In the genomic region with DNA sequence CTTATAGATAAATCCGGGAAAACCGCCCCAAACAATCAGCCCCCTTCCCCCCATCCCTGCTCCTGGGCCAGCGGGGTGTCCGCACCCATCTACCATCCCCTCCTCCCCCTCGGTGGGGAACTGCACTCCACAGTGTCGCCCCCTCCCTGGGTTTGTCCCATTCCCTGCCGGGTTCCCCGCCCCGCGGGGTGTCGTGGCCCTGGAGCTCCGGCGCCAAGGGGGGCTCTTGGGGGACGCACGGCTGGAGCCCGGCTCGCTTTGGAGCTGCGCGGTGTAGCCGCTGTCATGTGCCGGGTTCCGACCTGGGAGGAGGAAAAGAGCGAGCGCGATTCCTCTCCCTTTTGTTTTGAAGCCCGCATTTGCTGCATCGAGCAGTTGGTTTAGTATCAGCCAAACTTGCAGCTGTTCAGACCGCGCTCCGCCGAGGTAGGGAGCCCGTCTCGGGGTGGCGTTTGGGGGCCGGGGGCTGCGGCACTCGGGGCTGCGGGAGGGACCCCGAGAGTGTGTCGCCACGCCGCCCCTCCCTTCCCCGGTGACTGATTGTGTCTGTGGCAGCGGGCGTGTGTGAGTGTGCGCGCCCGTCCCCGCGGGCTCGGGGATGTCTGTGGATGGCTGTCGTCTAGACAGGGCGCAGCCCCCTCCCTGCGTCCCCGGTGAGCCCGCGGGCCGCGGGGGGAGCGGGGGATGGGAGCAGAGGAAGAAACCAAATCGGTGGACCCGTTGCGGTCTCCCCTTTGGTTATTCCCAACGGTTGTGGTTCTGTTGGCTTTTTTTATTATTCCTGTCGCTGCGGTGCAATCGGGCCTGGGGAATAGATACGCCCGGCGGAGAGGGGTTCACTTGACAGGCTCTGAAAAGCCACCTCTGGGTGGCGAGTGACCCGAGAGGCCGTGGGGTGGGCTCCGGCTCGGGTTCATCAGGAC, we compare ENCODE assay signal across 1 cellular context.
A peak's percentile ranks its signal among the peaks of the same experiment; 100 is the strongest.
TF ChIP-seq lines count a peak whose summit lies in the region.

No MANE protein-coding gene starts in this region.

TF ChIP-seq in HEK293, 187 proteins besides CTCF, POLR2A, EP300 and RAD21 (continued from another document and continues in another):
- no peak for TF ChIP-seq ZNF350 (tag by site-specific recombination; IDR thresholded peaks at IDR 0.05)
- no peak for TF ChIP-seq ZNF843 (tag by site-specific recombination; IDR thresholded peaks at IDR 0.05)
- no peak for TF ChIP-seq GLI2 (tag by site-specific recombination; IDR thresholded peaks at IDR 0.05; ENCODE audit: borderline replicate concordance, low read depth)
- no peak for TF ChIP-seq ZNF157 (tag by site-specific recombination; IDR thresholded peaks at IDR 0.05)
- TF ChIP-seq ZXDB (tag by site-specific recombination; IDR thresholded peaks at IDR 0.05): peak; percentile 26
- TF ChIP-seq ZNF544 (tag by site-specific recombination; IDR thresholded peaks at IDR 0.05): no peak
- peak; percentile 50; the same call in 1 of the 2 replicates for TF ChIP-seq ZNF777 (tag by site-specific recombination; IDR thresholded peaks at IDR 0.05; ENCODE audit: borderline replicate concordance)
- TF ChIP-seq ZNF639 (tag by site-specific recombination; IDR thresholded peaks at IDR 0.05): no peak
- no peak for TF ChIP-seq SETDB1 (IDR thresholded peaks at IDR 0.05; ENCODE audit: insufficient read length, low read length)
- no peak for TF ChIP-seq ZNF114 (tag by site-specific recombination; IDR thresholded peaks at IDR 0.05)
- TF ChIP-seq ZNF792 (tag by site-specific recombination; IDR thresholded peaks at IDR 0.05): no peak
- TF ChIP-seq ZNF510 (tag by site-specific recombination; IDR thresholded peaks at IDR 0.05; ENCODE audit: insufficient replicate concordance): no peak
- TF ChIP-seq ZNF211 (tag by site-specific recombination; IDR thresholded peaks at IDR 0.05; ENCODE audit: low read depth): no peak
- TF ChIP-seq SCRT2 (tag by site-specific recombination; IDR thresholded peaks at IDR 0.05): no peak
- TF ChIP-seq MYNN (tag by site-specific recombination; IDR thresholded peaks at IDR 0.05; ENCODE audit: borderline replicate concordance): no peak
- no peak for TF ChIP-seq HIC1 (tag by site-specific recombination; IDR thresholded peaks at IDR 0.05)
- TF ChIP-seq ZNF658 (tag by site-specific recombination; IDR thresholded peaks at IDR 0.05): no peak
- no peak for TF ChIP-seq ZNF426 (tag by site-specific recombination; IDR thresholded peaks at IDR 0.05)
- TF ChIP-seq ZSCAN4 (tag by site-specific recombination; IDR thresholded peaks at IDR 0.05): peak; percentile 10; the same call in 1 of the 2 replicates
- TF ChIP-seq ZNF169 (tag by site-specific recombination; IDR thresholded peaks at IDR 0.05): no peak
- no peak for TF ChIP-seq WT1 (tag by site-specific recombination; IDR thresholded peaks at IDR 0.05)
- no peak for TF ChIP-seq ZNF621 (tag by site-specific recombination; IDR thresholded peaks at IDR 0.05)
- TF ChIP-seq GLIS1 (tag by site-specific recombination; IDR thresholded peaks at IDR 0.05): peak; percentile 80
- no peak for TF ChIP-seq AEBP2 (tag by site-specific recombination; IDR thresholded peaks at IDR 0.05; ENCODE audit: borderline replicate concordance)
- TF ChIP-seq ZNF416 (tag by site-specific recombination; IDR thresholded peaks at IDR 0.05): no peak
- no peak for TF ChIP-seq ZNF146 (tag by site-specific recombination; IDR thresholded peaks at IDR 0.05)
- no peak for TF ChIP-seq ZBTB48 (tag by site-specific recombination; IDR thresholded peaks at IDR 0.05)
- TF ChIP-seq ZNF558 (tag by site-specific recombination; IDR thresholded peaks at IDR 0.05): no peak
- TF ChIP-seq ZBTB49 (tag by site-specific recombination; IDR thresholded peaks at IDR 0.05; ENCODE audit: low read depth): no peak
- TF ChIP-seq BCL11A (tag by site-specific recombination; IDR thresholded peaks at IDR 0.05; ENCODE audit: low read depth): no peak
- TF ChIP-seq ZNF248 (tag by site-specific recombination; IDR thresholded peaks at IDR 0.05): no peak
- TF ChIP-seq, protein P1, sequence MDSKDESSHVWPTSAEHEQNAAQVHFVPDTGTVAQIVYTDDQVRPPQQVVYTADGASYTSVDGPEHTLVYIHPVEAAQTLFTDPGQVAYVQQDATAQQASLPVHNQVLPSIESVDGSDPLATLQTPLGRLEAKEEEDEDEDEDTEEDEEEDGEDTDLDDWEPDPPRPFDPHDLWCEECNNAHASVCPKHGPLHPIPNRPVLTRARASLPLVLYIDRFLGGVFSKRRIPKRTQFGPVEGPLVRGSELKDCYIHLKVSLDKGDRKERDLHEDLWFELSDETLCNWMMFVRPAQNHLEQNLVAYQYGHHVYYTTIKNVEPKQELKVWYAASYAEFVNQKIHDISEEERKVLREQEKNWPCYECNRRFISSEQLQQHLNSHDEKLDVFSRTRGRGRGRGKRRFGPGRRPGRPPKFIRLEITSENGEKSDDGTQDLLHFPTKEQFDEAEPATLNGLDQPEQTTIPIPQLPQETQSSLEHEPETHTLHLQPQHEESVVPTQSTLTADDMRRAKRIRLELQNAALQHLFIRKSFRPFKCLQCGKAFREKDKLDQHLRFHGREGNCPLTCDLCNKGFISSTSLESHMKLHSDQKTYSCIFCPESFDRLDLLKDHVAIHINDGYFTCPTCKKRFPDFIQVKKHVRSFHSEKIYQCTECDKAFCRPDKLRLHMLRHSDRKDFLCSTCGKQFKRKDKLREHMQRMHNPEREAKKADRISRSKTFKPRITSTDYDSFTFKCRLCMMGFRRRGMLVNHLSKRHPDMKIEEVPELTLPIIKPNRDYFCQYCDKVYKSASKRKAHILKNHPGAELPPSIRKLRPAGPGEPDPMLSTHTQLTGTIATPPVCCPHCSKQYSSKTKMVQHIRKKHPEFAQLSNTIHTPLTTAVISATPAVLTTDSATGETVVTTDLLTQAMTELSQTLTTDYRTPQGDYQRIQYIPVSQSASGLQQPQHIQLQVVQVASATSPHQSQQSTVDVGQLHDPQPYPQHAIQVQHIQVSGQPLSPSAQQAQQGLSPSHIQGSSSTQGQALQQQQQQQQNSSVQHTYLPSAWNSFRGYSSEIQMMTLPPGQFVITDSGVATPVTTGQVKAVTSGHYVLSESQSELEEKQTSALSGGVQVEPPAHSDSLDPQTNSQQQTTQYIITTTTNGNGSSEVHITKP (tag by site-specific recombination; IDR thresholded peaks at IDR 0.05): peak; percentile 75
- TF ChIP-seq ZNF624 (tag by site-specific recombination; IDR thresholded peaks at IDR 0.05): no peak
- TF ChIP-seq OSR2 (tag by site-specific recombination; IDR thresholded peaks at IDR 0.05): no peak
- no peak; the same call in 1 of the 2 replicates for TF ChIP-seq KLF9 (tag by site-specific recombination; IDR thresholded peaks at IDR 0.05; ENCODE audit: low read depth)
- TF ChIP-seq, protein P2, sequence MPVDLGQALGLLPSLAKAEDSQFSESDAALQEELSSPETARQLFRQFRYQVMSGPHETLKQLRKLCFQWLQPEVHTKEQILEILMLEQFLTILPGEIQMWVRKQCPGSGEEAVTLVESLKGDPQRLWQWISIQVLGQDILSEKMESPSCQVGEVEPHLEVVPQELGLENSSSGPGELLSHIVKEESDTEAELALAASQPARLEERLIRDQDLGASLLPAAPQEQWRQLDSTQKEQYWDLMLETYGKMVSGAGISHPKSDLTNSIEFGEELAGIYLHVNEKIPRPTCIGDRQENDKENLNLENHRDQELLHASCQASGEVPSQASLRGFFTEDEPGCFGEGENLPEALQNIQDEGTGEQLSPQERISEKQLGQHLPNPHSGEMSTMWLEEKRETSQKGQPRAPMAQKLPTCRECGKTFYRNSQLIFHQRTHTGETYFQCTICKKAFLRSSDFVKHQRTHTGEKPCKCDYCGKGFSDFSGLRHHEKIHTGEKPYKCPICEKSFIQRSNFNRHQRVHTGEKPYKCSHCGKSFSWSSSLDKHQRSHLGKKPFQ (tag by site-specific recombination; IDR thresholded peaks at IDR 0.05): no peak
- TF ChIP-seq ZNF776 (tag by site-specific recombination; IDR thresholded peaks at IDR 0.05; ENCODE audit: borderline replicate concordance): no peak
- no peak for TF ChIP-seq ZNF513 (tag by site-specific recombination; IDR thresholded peaks at IDR 0.05)
- TF ChIP-seq ZNF837 (tag by site-specific recombination; IDR thresholded peaks at IDR 0.05): no peak
- TF ChIP-seq ZBTB21 (tag by site-specific recombination; IDR thresholded peaks at IDR 0.05): no peak
- TF ChIP-seq, protein P3, sequence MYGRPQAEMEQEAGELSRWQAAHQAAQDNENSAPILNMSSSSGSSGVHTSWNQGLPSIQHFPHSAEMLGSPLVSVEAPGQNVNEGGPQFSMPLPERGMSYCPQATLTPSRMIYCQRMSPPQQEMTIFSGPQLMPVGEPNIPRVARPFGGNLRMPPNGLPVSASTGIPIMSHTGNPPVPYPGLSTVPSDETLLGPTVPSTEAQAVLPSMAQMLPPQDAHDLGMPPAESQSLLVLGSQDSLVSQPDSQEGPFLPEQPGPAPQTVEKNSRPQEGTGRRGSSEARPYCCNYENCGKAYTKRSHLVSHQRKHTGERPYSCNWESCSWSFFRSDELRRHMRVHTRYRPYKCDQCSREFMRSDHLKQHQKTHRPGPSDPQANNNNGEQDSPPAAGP (tag by site-specific recombination; IDR thresholded peaks at IDR 0.05): no peak
- TF ChIP-seq ZNF423 (tag by site-specific recombination; IDR thresholded peaks at IDR 0.05): peak; percentile 84
